14 cellular contexts compared by ENCODE assay signal in genomic region chr17:19937522-19937921, GRCh38.
"Had no signal": no experiment of that assay in that cellular context is flagged by ENCODE, and none has a peak within 500 bp of the region (broad histone marks: within the 10 kb centered on the region; RNA-seq: fewer than 3 reads in every experiment).

No MANE protein-coding gene starts in this region.

- H3K9me3 ChIP-seq: colonic mucosa, gastrocnemius medialis, heart right ventricle, suprapubic skin, uterus had no signal

- H3K27me3 ChIP-seq: cardiac muscle cell, colonic mucosa, gastrocnemius medialis, heart right ventricle, suprapubic skin, uterus had no signal

- DNase-seq: activated CD4-positive, alpha-beta T cell treated with anti-CD3 and anti-CD28 coated beads, Interleukin-2, amount 50 U/mL, for 1 hour; activated CD4-positive, CD25-positive, alpha-beta regulatory T cell; colonic mucosa; effector CD4-positive, alpha-beta T cell; gastrocnemius medialis; heart right ventricle; islet precursor cell; mesendoderm; stimulated activated CD4-positive, alpha-beta T cell treated with anti-CD3 and anti-CD28 coated beads, Interleukin-2, amount 100 ng/mL, for 48 hours; stimulated activated naive CD4-positive, alpha-beta T cell treated with Interleukin-2 at 50 U/mL for 16 hours; uterus had no signal

- H3K4me3 ChIP-seq: cardiac muscle cell, colonic mucosa, gastrocnemius medialis, heart right ventricle, suprapubic skin, uterus had no signal

- H3K36me3 ChIP-seq: uterus had no signal

- H3K4me1 ChIP-seq: colonic mucosa, suprapubic skin had no signal

- ATAC-seq: gastrocnemius medialis, heart right ventricle, left lobe of liver had no signal

- H3K27ac ChIP-seq: cardiac muscle cell, colonic mucosa, gastrocnemius medialis, heart right ventricle, suprapubic skin, uterus had no signal
